8 cellular contexts compared by ENCODE assay signal in the genomic region with DNA sequence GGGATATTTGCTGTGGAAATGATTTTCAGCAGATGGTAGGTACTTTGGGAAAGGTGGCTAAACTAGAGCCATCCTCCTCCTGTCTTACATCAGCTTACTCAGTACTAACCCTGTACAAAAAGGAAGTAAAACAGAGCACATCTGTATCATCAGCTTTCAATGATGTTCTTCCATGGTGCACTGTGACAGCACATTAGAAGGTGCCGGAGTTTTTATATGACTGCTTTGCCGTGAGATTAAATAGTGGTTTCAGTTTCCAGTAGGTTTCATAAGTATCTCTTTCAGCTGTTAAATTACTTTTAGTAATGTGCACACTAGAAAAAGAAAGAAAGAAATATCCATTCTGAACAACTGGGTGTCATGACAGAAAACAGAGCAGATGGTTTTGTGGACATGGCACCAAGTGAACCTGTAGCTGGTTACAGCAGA.
DNase-seq lines count a peak whose midpoint lies in the region; ATAC-seq lines count a peak whose summit lies in the region.

No MANE protein-coding gene starts in this region.

- DNase-seq in activated effector memory CD4-positive, alpha-beta T cell treated with anti-CD3 and anti-CD28 coated beads, Interleukin-2, amount 50 U/mL, for 16 hours = peak; percentile 67
- DNase-seq in activated effector memory CD4-positive, alpha-beta T cell treated with Interleukin-2 at 50 U/mL for 16 hours = no peak
- DNase-seq in T-cell (peak in 6 of 34 experiments; percentile 3 to 25 (median 22)), left lobe of liver (ENCODE audit: low spot score) (no peak), iPS-NIHi11 (ENCODE audit: low spot score) (no peak), H4 (ENCODE audit: low spot score) (no peak), HCEC 1CT (no peak)

- peak overlapping the region; percentile 91 to 94 for H3K27ac Mint-ChIP-seq in T-cell

- peak; percentile 98 for ATAC-seq in HG02943 (IDR thresholded peaks at IDR 0.05; ENCODE audit: low read depth, unreplicated experiment)
- ATAC-seq in T-cell (replicated peaks in 1 of 4) = peak; percentile 72 to 74 (median 72)
- peak; percentile 51 for ATAC-seq in left lobe of liver

- H3K9me3 Mint-ChIP-seq in T-cell = no peaks in the 10 kb centered on the region

- peaks cover 66 to 88% (median 86%) of the 10 kb centered on the region in 3 donors for H3K4me1 Mint-ChIP-seq in T-cell

- H3K36me3 Mint-ChIP-seq in T-cell = peaks cover 34% of the 10 kb centered on the region

- POLR2A ChIA-PET in T-cell (lab: Charles Lee) = interaction anchor here (0.5 to 1.1 kb wide), 4 partner anchors 85 to 237 kb away, joined by 3 to 18 read pairs (median 4); no protein-coding TSS in a partner anchor

- CTCF ChIA-PET in T-cell (lab: Charles Lee) = interaction anchor here (0.5 to 1.7 kb wide), 9 partner anchors 35 to 257 kb away, joined by 3 to 6 read pairs (median 4); partner anchors contain the start of gene ARID5B (in 1 of the 2)

- H3K4me3 Mint-ChIP-seq in T-cell = peak overlapping the region; percentile 10 to 47 (median 28)

- no peaks in the 10 kb centered on the region for H3K27me3 Mint-ChIP-seq in T-cell
